Comparison of ENCODE assay signal across 8 cellular contexts in genomic region chr12:7995266-7995963, GRCh38. TPM values are rescaled to one million over a fixed set of nuclear protein-coding genes. Genes with fewer than 3 reads are reported as not detected.
A peak's percentile ranks its signal among the peaks of the same experiment; 100 is the strongest.
DNase-seq lines count a peak whose midpoint lies in the region; ATAC-seq and TF ChIP-seq lines count a peak whose summit lies in the region.

No MANE protein-coding gene starts in this region.

- peak; percentile 99 for ATAC-seq in GM23338
- peak; percentile 92 for ATAC-seq in thoracic aorta (ENCODE audit: insufficient number of reproducible peaks, low FRiP score, low read depth)

- H3K36me3 ChIP-seq in GM23338 (ENCODE audit: insufficient read depth) (no peaks in the 10 kb centered on the region), thoracic aorta (no peaks in the 10 kb centered on the region)

- TF ChIP-seq CTCF in GM23338 (conservative IDR thresholded peaks at IDR 0.05; ENCODE audit: low read depth in 2 of 2), result peak; percentile 85 to 97
- peak; percentile 70 for TF ChIP-seq CTCF in foreskin fibroblast (IDR thresholded peaks at IDR 0.05; ENCODE audit: low read depth, low read length)
- TF ChIP-seq CTCF in osteocyte (IDR thresholded peaks at IDR 0.05), result peak; percentile 90
- peak; percentile 85 for TF ChIP-seq CTCF in thoracic aorta (IDR thresholded peaks at IDR 0.05)

- no peak overlapping the region for H3K27ac ChIP-seq in GM23338 (ENCODE audit: low read depth)
- H3K27ac ChIP-seq in thoracic aorta, result no peak overlapping the region

- peaks cover 11% of the 10 kb centered on the region for H3K4me1 Mint-ChIP-seq in GM23338
- peaks cover 3% of the 10 kb centered on the region for H3K4me1 Mint-ChIP-seq in osteocyte (ENCODE audit: unreplicated experiment)

- H3K9me3 Mint-ChIP-seq in GM23338 (peaks cover 33% of the 10 kb centered on the region), osteocyte (ENCODE audit: unreplicated experiment) (peaks cover 3% of the 10 kb centered on the region)

- H3K4me3 ChIP-seq in GM23338, result no peak overlapping the region
- peak overlapping the region; percentile 23 to 46 for H3K4me3 ChIP-seq in foreskin fibroblast (ENCODE audit: low read depth in 1 of 2, low read length in 2 of 2)
- H3K4me3 ChIP-seq in thoracic aorta, result no peak overlapping the region

- no peaks in the 10 kb centered on the region for H3K79me2 ChIP-seq in GM23338 (replicated peaks; ENCODE audit: insufficient read depth)

- H3K27me3 ChIP-seq in GM23338 (ENCODE audit: insufficient read depth) (no peaks in the 10 kb centered on the region), thoracic aorta (replicated peaks; ENCODE audit: insufficient read depth) (no peaks in the 10 kb centered on the region)

- H4K20me1 ChIP-seq in GM23338 (replicated peaks; ENCODE audit: insufficient read depth), result no peaks in the 10 kb centered on the region

- no peaks in the 10 kb centered on the region for H3F3A ChIP-seq in GM23338 (replicated peaks; ENCODE audit: low read depth)

- DNase-seq in G401 (ENCODE audit: low spot score) (peak; percentile 88), GM23338 (ENCODE audit: low spot score) (peak; percentile 91), KG1 (lab: John Stamatoyannopoulos, UW) (peak; percentile 63), RKO (ENCODE audit: low spot score) (peak; percentile 87), foreskin fibroblast (peak; percentile 79 to 91), osteocyte (ENCODE audit: extremely low spot score, unreplicated experiment) (peak; percentile 89), thoracic aorta (ENCODE audit: low spot score) (peak; percentile 67)
- peak; percentile 48 to 63 for DNase-seq in activated T-helper 1 cell treated with anti-CD3 and anti-CD28 coated beads, Interleukin-2, amount 50 U/mL, for 16 hours (ENCODE audit: low read depth in 1 of 2, low spot score in 1 of 2)

- H3K4me1 ChIP-seq in GM23338 (ENCODE audit: insufficient read depth), result peaks cover 21% of the 10 kb centered on the region; the same call in 1 of the 2 replicates
- H3K4me1 ChIP-seq in thoracic aorta (ENCODE audit: control insufficient read depth in 1 of 2, low read depth in 2 of 2), result no peaks in the 10 kb centered on the region

- no peak overlapping the region for H2AFZ ChIP-seq in GM23338

- H3K36me3 Mint-ChIP-seq in GM23338 (ENCODE audit: low read depth), result peaks cover 26% of the 10 kb centered on the region
- H3K36me3 Mint-ChIP-seq in osteocyte (ENCODE audit: unreplicated experiment), result peaks cover 2% of the 10 kb centered on the region

- H3K27me3 Mint-ChIP-seq in GM23338 (ENCODE audit: insufficient read depth, low read depth, poor library complexity), result peaks cover 2% of the 10 kb centered on the region
- H3K27me3 Mint-ChIP-seq in osteocyte (ENCODE audit: unreplicated experiment), result no peaks in the 10 kb centered on the region

- no peak overlapping the region for H3K4me3 Mint-ChIP-seq in GM23338
- no peak overlapping the region for H3K4me3 Mint-ChIP-seq in osteocyte (ENCODE audit: unreplicated experiment)

- in situ Hi-C loops in G401 (cut with HindIII; ENCODE audit: low sequenced_read_pairs), result no loop called here

- H3K4me2 ChIP-seq in GM23338, result no peak overlapping the region

- peaks cover 2% of the 10 kb centered on the region for H3K9me3 ChIP-seq in thoracic aorta

- H3K9me2 ChIP-seq in GM23338 (ENCODE audit: insufficient read depth), result no peaks in the 10 kb centered on the region

- H3K27ac Mint-ChIP-seq in GM23338 (no peak overlapping the region), osteocyte (ENCODE audit: unreplicated experiment) (no peak overlapping the region)

TF ChIP-seq in GM23338, 12 proteins besides CTCF, POLR2A, EP300 and RAD21 (continues in another document):
- TF ChIP-seq NANOG (IDR thresholded peaks at IDR 0.05; ENCODE audit: borderline replicate concordance), result no peak
- no peak for TF ChIP-seq EZH2 (IDR thresholded peaks at IDR 0.05; ENCODE audit: low read depth, unreplicated experiment)
- TF ChIP-seq ZNF331 (CRISPR knock-in tag; IDR thresholded peaks at IDR 0.05; ENCODE audit: low read depth), result no peak
- no peak for TF ChIP-seq POLR2AphosphoS5 (IDR thresholded peaks at IDR 0.05; ENCODE audit: low read depth)
- TF ChIP-seq ZNF462 (CRISPR knock-in tag; IDR thresholded peaks at IDR 0.05), result no peak
- TF ChIP-seq CREB1 (CRISPR knock-in tag; IDR thresholded peaks at IDR 0.05; ENCODE audit: low read depth), result no peak
- TF ChIP-seq ETS1 (IDR thresholded peaks at IDR 0.05), result no peak

RNA-seq across cellular contexts. Expression of gene FOXJ2, which starts 37.1 kb away (rescaled TPM):
- 3.4 and 8.1 TPM in 2 replicates for total RNA-seq in G401 (2014; rRNA removed; shearing (Covaris generic))
- total RNA-seq in GM23338 (2014; rRNA removed; shearing (Covaris generic)), result 7.8 and 10.4 TPM in 2 replicates
- 4.1 and 4.9 TPM in 2 replicates for polyA plus RNA-seq in GM23338 (2016; fragmentation: Nextera tagmentation; extraction: Ambion mirVana)
- 20.3 and 21.4 TPM in 2 replicates for total RNA-seq in osteocyte
- 10 to 100 TPM; 25.7 to 29.6 TPM for total RNA-seq in thoracic aorta

RNA-seq across cellular contexts. Expression of gene SLC2A3, which starts 59.4 kb away (rescaled TPM):
- total RNA-seq in G401 (2014; rRNA removed; shearing (Covaris generic)), result 32.5 and 32.9 TPM in 2 replicates
- total RNA-seq in GM23338 (2014; rRNA removed; shearing (Covaris generic)), result 388 and 451 TPM in 2 replicates
- 199 and 208 TPM in 2 replicates for polyA plus RNA-seq in GM23338 (2016; fragmentation: Nextera tagmentation; extraction: Ambion mirVana)
- 73.5 and 80.3 TPM in 2 replicates for total RNA-seq in osteocyte
- 100 to 1,000 TPM in 1 of 2 donors, 10 to 100 TPM in 1; 47.7 to 136 TPM for total RNA-seq in thoracic aorta

Comparison
In these comparisons a context has a peak if more than half of its experiments do, and no peak if none do; other contexts are left out.
1. H3K4me3 ChIP-seq: peak in foreskin fibroblast (2 of 2); none in GM23338 (single experiment) and thoracic aorta (single experiment).
2. Peak in every context shown above with its lines, with median percentiles within 50 percentile points of each other: DNase-seq and CTCF ChIP-seq.